In the genomic region with DNA sequence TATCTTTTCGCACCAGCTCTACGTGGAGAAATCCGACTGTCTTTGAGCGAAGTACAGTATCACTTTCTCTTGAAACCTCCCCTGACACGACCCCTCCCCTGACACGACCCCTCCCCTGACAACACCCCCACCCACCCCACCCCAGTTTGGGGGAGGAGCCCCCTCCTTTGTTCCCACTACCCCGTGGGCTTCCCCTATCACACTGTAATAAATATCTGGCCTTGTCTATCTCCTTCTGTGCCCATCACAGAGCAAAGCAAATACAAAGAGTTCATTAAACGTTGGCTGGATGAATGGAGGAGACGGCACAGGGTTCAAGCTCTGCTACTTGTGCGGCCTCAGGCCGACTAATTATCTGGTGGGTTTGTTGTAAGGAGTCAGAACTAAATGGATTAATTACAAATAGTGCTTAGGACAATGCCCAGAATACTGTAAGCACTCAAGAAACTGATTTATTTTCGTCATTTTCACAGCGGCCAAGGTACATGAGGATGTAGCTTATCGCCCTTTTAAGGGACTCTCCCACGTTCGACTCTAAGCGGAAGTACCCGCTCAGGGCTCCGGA, we compare ENCODE assay signal across 1 cellular context.
TF ChIP-seq lines count a peak whose summit lies in the region.

No MANE protein-coding gene starts in this region.

TF ChIP-seq in IMR-90, 13 proteins besides CTCF, POLR2A, EP300 and RAD21:
- TF ChIP-seq CEBPB (IDR thresholded peaks at IDR 0.05; ENCODE audit: low read depth, low read length) (no peak), FOS (IDR thresholded peaks at IDR 0.05; ENCODE audit: low read depth, low read length) (no peak), RCOR1 (IDR thresholded peaks at IDR 0.05; ENCODE audit: insufficient replicate concordance, low read length) (no peak), BHLHE40 (IDR thresholded peaks at IDR 0.05; ENCODE audit: low read depth, low read length) (no peak), MXI1 (IDR thresholded peaks at IDR 0.05; ENCODE audit: borderline replicate concordance, low read depth, low read length) (no peak), MAFK (IDR thresholded peaks at IDR 0.05; ENCODE audit: low read depth, low read length) (no peak), NFE2L2 (IDR thresholded peaks at IDR 0.05; ENCODE audit: low read depth, low read length) (no peak), CHD1 (IDR thresholded peaks at IDR 0.05; ENCODE audit: low read depth, low read length) (no peak), SMC3 (IDR thresholded peaks at IDR 0.05; ENCODE audit: low read depth, low read length) (no peak)
- TF ChIP-seq, protein P1, sequence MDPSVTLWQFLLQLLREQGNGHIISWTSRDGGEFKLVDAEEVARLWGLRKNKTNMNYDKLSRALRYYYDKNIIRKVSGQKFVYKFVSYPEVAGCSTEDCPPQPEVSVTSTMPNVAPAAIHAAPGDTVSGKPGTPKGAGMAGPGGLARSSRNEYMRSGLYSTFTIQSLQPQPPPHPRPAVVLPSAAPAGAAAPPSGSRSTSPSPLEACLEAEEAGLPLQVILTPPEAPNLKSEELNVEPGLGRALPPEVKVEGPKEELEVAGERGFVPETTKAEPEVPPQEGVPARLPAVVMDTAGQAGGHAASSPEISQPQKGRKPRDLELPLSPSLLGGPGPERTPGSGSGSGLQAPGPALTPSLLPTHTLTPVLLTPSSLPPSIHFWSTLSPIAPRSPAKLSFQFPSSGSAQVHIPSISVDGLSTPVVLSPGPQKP (IDR thresholded peaks at IDR 0.05; ENCODE audit: borderline replicate concordance, low read depth, low read length), result no peak
- TF ChIP-seq, protein P2, sequence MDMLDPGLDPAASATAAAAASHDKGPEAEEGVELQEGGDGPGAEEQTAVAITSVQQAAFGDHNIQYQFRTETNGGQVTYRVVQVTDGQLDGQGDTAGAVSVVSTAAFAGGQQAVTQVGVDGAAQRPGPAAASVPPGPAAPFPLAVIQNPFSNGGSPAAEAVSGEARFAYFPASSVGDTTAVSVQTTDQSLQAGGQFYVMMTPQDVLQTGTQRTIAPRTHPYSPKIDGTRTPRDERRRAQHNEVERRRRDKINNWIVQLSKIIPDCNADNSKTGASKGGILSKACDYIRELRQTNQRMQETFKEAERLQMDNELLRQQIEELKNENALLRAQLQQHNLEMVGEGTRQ (IDR thresholded peaks at IDR 0.05; ENCODE audit: low read depth, low read length), result no peak
